Comparison of ENCODE assay signal across 1 cellular context in the genomic region with DNA sequence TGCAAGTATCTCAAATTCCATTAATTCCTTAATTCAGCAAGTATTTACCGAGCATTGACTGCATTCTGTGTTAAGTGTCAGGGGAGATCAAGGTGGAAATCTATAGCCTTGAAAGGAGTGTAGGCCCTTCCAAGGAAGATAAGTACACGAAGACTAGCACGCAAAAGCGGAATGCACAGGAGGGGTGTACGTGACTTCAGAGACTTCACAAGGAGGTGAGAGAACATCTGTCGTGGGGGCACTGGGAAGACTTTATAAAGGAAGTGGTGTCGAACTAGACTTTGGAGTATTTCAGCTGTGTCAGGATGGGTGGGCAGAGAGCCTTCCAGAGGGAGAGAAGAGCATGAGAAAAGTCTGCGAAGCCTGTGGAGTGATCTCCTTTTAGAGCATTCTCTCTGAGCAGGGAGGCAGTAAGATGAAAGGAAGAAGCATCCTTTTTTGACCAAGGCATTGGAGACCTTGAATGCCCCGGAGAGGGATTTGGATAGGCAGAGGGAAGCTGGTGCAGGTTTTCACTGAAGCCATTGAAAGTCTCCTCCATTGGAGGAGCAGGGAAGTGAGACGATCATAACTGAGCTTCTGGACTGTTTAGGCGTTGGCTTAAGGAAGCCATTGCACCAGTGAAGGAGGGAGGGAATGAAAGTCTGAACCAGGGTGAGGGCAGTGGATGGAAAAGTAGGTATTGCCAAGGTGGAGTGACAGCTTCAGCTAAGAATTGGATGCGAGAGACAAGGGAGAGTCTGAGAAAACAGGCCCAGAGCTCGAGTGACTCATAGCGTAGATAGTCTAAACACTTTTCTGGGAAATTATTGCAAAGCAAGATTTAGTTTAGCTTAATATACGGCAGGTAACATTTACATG.
A peak's percentile ranks its signal among the peaks of the same experiment; 100 is the strongest.
TF ChIP-seq lines count a peak whose summit lies in the region.

No MANE protein-coding gene starts in this region.

TF ChIP-seq in HepG2, 621 proteins besides CTCF, POLR2A, EP300 and RAD21 (continued from another document and continues in another):
- TF ChIP-seq, protein P1, sequence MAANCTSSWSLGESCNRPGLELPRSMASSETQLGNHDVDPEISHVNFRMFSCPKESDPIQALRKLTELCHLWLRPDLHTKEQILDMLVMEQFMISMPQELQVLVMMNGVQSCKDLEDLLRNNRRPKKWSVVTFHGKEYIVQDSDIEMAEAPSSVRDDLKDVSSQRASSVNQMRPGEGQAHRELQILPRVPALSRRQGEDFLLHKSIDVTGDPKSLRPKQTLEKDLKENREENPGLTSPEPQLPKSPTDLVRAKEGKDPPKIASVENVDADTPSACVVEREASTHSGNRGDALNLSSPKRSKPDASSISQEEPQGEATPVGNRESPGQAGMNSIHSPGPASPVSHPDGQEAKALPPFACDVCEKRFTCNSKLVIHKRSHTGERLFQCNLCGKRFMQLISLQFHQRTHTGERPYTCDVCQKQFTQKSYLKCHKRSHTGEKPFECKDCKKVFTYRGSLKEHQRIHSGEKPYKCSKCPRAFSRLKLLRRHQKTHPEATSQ (CRISPR knock-in tag; IDR thresholded peaks at IDR 0.05; ENCODE audit: borderline replicate concordance): 0 out of 2 replicates have a peak, but pooled peaks have one; percentile 62
- no peak for TF ChIP-seq FOXP1 (IDR thresholded peaks at IDR 0.05)
- no peak for TF ChIP-seq FOXP1 (CRISPR knock-in tag; IDR thresholded peaks at IDR 0.05)
- TF ChIP-seq ERF (CRISPR knock-in tag; IDR thresholded peaks at IDR 0.05): peak; percentile 38; the same call in 1 of the 2 replicates
- no peak for TF ChIP-seq ZNF296 (CRISPR knock-in tag; conservative IDR thresholded peaks at IDR 0.05)
- TF ChIP-seq MTA3 (CRISPR knock-in tag; IDR thresholded peaks at IDR 0.05): no peak
- TF ChIP-seq FOXK1 (CRISPR knock-in tag; IDR thresholded peaks at IDR 0.05; ENCODE audit: borderline replicate concordance, low read depth): no peak
- TF ChIP-seq, protein P2, sequence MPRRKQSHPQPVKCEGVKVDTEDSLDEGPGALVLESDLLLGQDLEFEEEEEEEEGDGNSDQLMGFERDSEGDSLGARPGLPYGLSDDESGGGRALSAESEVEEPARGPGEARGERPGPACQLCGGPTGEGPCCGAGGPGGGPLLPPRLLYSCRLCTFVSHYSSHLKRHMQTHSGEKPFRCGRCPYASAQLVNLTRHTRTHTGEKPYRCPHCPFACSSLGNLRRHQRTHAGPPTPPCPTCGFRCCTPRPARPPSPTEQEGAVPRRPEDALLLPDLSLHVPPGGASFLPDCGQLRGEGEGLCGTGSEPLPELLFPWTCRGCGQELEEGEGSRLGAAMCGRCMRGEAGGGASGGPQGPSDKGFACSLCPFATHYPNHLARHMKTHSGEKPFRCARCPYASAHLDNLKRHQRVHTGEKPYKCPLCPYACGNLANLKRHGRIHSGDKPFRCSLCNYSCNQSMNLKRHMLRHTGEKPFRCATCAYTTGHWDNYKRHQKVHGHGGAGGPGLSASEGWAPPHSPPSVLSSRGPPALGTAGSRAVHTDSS (CRISPR knock-in tag; conservative IDR thresholded peaks at IDR 0.05): no peak
- no peak for TF ChIP-seq NFE2 (CRISPR knock-in tag; IDR thresholded peaks at IDR 0.05)
- TF ChIP-seq, protein P3, sequence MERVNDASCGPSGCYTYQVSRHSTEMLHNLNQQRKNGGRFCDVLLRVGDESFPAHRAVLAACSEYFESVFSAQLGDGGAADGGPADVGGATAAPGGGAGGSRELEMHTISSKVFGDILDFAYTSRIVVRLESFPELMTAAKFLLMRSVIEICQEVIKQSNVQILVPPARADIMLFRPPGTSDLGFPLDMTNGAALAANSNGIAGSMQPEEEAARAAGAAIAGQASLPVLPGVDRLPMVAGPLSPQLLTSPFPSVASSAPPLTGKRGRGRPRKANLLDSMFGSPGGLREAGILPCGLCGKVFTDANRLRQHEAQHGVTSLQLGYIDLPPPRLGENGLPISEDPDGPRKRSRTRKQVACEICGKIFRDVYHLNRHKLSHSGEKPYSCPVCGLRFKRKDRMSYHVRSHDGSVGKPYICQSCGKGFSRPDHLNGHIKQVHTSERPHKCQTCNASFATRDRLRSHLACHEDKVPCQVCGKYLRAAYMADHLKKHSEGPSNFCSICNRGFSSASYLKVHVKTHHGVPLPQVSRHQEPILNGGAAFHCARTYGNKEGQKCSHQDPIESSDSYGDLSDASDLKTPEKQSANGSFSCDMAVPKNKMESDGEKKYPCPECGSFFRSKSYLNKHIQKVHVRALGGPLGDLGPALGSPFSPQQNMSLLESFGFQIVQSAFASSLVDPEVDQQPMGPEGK (CRISPR knock-in tag; IDR thresholded peaks at IDR 0.05): 0 out of 2 replicates have a peak, but pooled peaks have one; percentile 10
- TF ChIP-seq NFYB (CRISPR knock-in tag; IDR thresholded peaks at IDR 0.05): no peak
- TF ChIP-seq, protein P4, sequence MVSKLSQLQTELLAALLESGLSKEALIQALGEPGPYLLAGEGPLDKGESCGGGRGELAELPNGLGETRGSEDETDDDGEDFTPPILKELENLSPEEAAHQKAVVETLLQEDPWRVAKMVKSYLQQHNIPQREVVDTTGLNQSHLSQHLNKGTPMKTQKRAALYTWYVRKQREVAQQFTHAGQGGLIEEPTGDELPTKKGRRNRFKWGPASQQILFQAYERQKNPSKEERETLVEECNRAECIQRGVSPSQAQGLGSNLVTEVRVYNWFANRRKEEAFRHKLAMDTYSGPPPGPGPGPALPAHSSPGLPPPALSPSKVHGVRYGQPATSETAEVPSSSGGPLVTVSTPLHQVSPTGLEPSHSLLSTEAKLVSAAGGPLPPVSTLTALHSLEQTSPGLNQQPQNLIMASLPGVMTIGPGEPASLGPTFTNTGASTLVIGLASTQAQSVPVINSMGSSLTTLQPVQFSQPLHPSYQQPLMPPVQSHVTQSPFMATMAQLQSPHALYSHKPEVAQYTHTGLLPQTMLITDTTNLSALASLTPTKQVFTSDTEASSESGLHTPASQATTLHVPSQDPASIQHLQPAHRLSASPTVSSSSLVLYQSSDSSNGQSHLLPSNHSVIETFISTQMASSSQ (IDR thresholded peaks at IDR 0.05; ENCODE audit: low read depth): no peak
- TF ChIP-seq, protein P4 (CRISPR knock-in tag; IDR thresholded peaks at IDR 0.05; ENCODE audit: borderline replicate concordance): no peak
- TF ChIP-seq, protein P5, sequence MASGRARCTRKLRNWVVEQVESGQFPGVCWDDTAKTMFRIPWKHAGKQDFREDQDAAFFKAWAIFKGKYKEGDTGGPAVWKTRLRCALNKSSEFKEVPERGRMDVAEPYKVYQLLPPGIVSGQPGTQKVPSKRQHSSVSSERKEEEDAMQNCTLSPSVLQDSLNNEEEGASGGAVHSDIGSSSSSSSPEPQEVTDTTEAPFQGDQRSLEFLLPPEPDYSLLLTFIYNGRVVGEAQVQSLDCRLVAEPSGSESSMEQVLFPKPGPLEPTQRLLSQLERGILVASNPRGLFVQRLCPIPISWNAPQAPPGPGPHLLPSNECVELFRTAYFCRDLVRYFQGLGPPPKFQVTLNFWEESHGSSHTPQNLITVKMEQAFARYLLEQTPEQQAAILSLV (CRISPR knock-in tag; IDR thresholded peaks at IDR 0.05; ENCODE audit: borderline replicate concordance): no peak; the same call in 1 of the 2 replicates
- TF ChIP-seq, protein P6, sequence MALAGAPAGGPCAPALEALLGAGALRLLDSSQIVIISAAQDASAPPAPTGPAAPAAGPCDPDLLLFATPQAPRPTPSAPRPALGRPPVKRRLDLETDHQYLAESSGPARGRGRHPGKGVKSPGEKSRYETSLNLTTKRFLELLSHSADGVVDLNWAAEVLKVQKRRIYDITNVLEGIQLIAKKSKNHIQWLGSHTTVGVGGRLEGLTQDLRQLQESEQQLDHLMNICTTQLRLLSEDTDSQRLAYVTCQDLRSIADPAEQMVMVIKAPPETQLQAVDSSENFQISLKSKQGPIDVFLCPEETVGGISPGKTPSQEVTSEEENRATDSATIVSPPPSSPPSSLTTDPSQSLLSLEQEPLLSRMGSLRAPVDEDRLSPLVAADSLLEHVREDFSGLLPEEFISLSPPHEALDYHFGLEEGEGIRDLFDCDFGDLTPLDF (CRISPR knock-in tag; IDR thresholded peaks at IDR 0.05): no peak
- TF ChIP-seq MYC (CRISPR knock-in tag; IDR thresholded peaks at IDR 0.05; ENCODE audit: borderline replicate concordance): no peak
- no peak for TF ChIP-seq ZNF619 (CRISPR knock-in tag; IDR thresholded peaks at IDR 0.05)
- no peak for TF ChIP-seq ZNF24 (IDR thresholded peaks at IDR 0.05)
- TF ChIP-seq TEAD3 (CRISPR knock-in tag; optimal IDR thresholded peaks at IDR 0.05; ENCODE audit: borderline replicate concordance): peak; percentile 24
- TF ChIP-seq, protein P7, sequence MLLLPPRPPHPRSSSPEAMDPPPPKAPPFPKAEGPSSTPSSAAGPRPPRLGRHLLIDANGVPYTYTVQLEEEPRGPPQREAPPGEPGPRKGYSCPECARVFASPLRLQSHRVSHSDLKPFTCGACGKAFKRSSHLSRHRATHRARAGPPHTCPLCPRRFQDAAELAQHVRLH (CRISPR knock-in tag; IDR thresholded peaks at IDR 0.05; ENCODE audit: borderline replicate concordance, low read depth): no peak
- no peak for TF ChIP-seq ZFP41 (CRISPR knock-in tag; IDR thresholded peaks at IDR 0.05; ENCODE audit: borderline replicate concordance)
- TF ChIP-seq, protein P8, sequence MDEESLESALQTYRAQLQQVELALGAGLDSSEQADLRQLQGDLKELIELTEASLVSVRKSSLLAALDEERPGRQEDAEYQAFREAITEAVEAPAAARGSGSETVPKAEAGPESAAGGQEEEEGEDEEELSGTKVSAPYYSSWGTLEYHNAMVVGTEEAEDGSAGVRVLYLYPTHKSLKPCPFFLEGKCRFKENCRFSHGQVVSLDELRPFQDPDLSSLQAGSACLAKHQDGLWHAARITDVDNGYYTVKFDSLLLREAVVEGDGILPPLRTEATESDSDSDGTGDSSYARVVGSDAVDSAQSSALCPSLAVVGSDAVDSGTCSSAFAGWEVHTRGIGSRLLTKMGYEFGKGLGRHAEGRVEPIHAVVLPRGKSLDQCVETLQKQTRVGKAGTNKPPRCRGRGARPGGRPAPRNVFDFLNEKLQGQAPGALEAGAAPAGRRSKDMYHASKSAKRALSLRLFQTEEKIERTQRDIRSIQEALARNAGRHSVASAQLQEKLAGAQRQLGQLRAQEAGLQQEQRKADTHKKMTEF (CRISPR knock-in tag; IDR thresholded peaks at IDR 0.05): 0 out of 2 replicates have a peak, but pooled peaks have one; percentile 7
- TF ChIP-seq, protein P9, sequence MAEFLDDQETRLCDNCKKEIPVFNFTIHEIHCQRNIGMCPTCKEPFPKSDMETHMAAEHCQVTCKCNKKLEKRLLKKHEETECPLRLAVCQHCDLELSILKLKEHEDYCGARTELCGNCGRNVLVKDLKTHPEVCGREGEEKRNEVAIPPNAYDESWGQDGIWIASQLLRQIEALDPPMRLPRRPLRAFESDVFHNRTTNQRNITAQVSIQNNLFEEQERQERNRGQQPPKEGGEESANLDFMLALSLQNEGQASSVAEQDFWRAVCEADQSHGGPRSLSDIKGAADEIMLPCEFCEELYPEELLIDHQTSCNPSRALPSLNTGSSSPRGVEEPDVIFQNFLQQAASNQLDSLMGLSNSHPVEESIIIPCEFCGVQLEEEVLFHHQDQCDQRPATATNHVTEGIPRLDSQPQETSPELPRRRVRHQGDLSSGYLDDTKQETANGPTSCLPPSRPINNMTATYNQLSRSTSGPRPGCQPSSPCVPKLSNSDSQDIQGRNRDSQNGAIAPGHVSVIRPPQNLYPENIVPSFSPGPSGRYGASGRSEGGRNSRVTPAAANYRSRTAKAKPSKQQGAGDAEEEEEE (CRISPR knock-in tag; IDR thresholded peaks at IDR 0.05; ENCODE audit: borderline replicate concordance): no peak
- TF ChIP-seq ZIK1 (CRISPR knock-in tag; IDR thresholded peaks at IDR 0.05; ENCODE audit: borderline replicate concordance, low read depth): no peak
- TF ChIP-seq MED8 (CRISPR knock-in tag; IDR thresholded peaks at IDR 0.05; ENCODE audit: insufficient replicate concordance): no peak
- TF ChIP-seq, protein P10, sequence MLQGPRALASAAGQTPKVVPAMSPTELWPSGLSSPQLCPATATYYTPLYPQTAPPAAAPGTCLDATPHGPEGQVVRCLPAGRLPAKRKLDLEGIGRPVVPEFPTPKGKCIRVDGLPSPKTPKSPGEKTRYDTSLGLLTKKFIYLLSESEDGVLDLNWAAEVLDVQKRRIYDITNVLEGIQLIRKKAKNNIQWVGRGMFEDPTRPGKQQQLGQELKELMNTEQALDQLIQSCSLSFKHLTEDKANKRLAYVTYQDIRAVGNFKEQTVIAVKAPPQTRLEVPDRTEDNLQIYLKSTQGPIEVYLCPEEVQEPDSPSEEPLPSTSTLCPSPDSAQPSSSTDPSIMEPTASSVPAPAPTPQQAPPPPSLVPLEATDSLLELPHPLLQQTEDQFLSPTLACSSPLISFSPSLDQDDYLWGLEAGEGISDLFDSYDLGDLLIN (CRISPR knock-in tag; IDR thresholded peaks at IDR 0.05; ENCODE audit: borderline replicate concordance): no peak
- no peak for TF ChIP-seq JUND (CRISPR knock-in tag; IDR thresholded peaks at IDR 0.05)
- TF ChIP-seq, protein P11, sequence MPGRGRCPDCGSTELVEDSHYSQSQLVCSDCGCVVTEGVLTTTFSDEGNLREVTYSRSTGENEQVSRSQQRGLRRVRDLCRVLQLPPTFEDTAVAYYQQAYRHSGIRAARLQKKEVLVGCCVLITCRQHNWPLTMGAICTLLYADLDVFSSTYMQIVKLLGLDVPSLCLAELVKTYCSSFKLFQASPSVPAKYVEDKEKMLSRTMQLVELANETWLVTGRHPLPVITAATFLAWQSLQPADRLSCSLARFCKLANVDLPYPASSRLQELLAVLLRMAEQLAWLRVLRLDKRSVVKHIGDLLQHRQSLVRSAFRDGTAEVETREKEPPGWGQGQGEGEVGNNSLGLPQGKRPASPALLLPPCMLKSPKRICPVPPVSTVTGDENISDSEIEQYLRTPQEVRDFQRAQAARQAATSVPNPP (CRISPR knock-in tag; IDR thresholded peaks at IDR 0.05): no peak
